Comparison of ENCODE assay signal across 8 cellular contexts in the genomic region with DNA sequence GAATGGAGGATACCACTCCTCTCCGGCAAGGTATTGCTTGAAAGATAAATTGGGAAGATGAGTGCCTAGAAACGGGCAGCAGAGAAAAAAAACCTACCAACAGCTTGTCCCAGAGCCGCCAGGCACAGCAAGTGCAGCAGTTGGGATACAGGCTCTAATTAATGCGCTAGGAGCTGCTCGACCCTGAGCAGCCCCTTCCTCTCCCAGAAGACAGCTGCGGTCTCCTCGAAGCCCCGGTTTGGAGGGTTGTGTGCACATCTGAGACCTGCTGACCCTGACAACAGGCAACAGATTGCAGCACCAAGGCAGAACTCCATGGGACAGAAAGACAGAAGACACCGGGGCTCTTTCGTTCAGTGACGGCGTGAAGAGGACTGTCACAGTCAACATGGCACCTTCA.
A peak's percentile ranks its signal among the peaks of the same experiment; 100 is the strongest.
DNase-seq lines count a peak whose midpoint lies in the region; ATAC-seq and TF ChIP-seq lines count a peak whose summit lies in the region.

No MANE protein-coding gene starts in this region.

- no peak overlapping the region for H3K9ac ChIP-seq in endocrine pancreas (ENCODE audit: control insufficient read depth, insufficient read depth, low read length)

- peaks cover 12% of the 10 kb centered on the region for H3K36me3 Mint-ChIP-seq in natural killer cell treated with Interleukin-12 subunit alpha and Interleukin-12 subunit beta and Interleukin-15 and Interleukin-18, amount 100 ng/mL, for 72 hours

- POLR2A ChIA-PET in A673 (lab: Charles Lee; ENCODE audit: low non-redundant PET): interaction anchor here (0.6 to 0.7 kb wide), 3 partner anchors 181 to 217 kb away, joined by 3 to 5 read pairs (median 3); no protein-coding TSS in a partner anchor
- POLR2A ChIA-PET in GM10248 (lab: Yijun Ruan, JAX): no interaction called here

- no peak for ATAC-seq in natural killer cell treated with Interleukin-12 subunit alpha and Interleukin-12 subunit beta and Interleukin-15 and Interleukin-18, amount 100 ng/mL, for 72 hours
- no peak for ATAC-seq in HG03469 (IDR thresholded peaks at IDR 0.05; ENCODE audit: unreplicated experiment)
- no peak for ATAC-seq in GM18867 (IDR thresholded peaks at IDR 0.05; ENCODE audit: unreplicated experiment)

- CTCF ChIA-PET in A673 (lab: Charles Lee) (interaction anchor here (0.6 to 1.1 kb wide), 3 partner anchors 77 to 511 kb away, joined by 3 read pairs; no protein-coding TSS in a partner anchor), GM10248 (lab: Yijun Ruan, JAX) (interaction anchor here (1.1 to 1.4 kb wide), 2 partner anchors 9 to 16 kb away, joined by 3 to 6 read pairs; no protein-coding TSS in a partner anchor)

- H3K27ac ChIP-seq in A673 (ENCODE audit: low read depth, low read length, poor library complexity, severe bottlenecking): peak overlapping the region; percentile 96

- peaks cover 28 to 40% of the 10 kb centered on the region in 2 donors for H3K27me3 Mint-ChIP-seq in natural killer cell treated with Interleukin-12 subunit alpha and Interleukin-12 subunit beta and Interleukin-15 and Interleukin-18, amount 100 ng/mL, for 72 hours

- peak overlapping the region; percentile 92 for H3K4me3 Mint-ChIP-seq in natural killer cell treated with Interleukin-12 subunit alpha and Interleukin-12 subunit beta and Interleukin-15 and Interleukin-18, amount 100 ng/mL, for 72 hours

- intact Hi-C loops in A673 (cut with micrococcal nuclease; ENCODE audit: unreplicated experiment): loop anchor here (1.0 to 10.0 kb wide), 4 partner anchors 66 to 374 kb away; a partner anchor contains a TSS

- H3K9me3 ChIP-seq in A673 (ENCODE audit: low read depth, low read length, poor library complexity, severe bottlenecking) (no peaks in the 10 kb centered on the region), endocrine pancreas (ENCODE audit: control insufficient read depth, low read length) (no peaks in the 10 kb centered on the region)

- peak overlapping the region; percentile 74 to 94 for H3K27ac Mint-ChIP-seq in natural killer cell treated with Interleukin-12 subunit alpha and Interleukin-12 subunit beta and Interleukin-15 and Interleukin-18, amount 100 ng/mL, for 72 hours

- peaks cover 33 to 34% of the 10 kb centered on the region in 2 donors for H3K4me1 Mint-ChIP-seq in natural killer cell treated with Interleukin-12 subunit alpha and Interleukin-12 subunit beta and Interleukin-15 and Interleukin-18, amount 100 ng/mL, for 72 hours (ENCODE audit: low read depth in 2 of 2)

- no peaks in the 10 kb centered on the region for H3K27me3 ChIP-seq in A673 (replicated peaks; ENCODE audit: insufficient read depth, low read depth, low read length, poor library complexity)
- no peaks in the 10 kb centered on the region for H3K27me3 ChIP-seq in endocrine pancreas (ENCODE audit: control insufficient read depth, insufficient read depth, low read length)

- H3K4me3 ChIP-seq in A673 (ENCODE audit: low read depth, low read length, poor library complexity, severe bottlenecking): peak overlapping the region; percentile 41
- peak overlapping the region; percentile 50 for H3K4me3 ChIP-seq in NB4 (ENCODE audit: low read depth, low read length)
- H3K4me3 ChIP-seq in endocrine pancreas (ENCODE audit: control insufficient read depth, insufficient read depth, low read length): peak overlapping the region; percentile 15

- no peak for TF ChIP-seq CTCF in A673 (conservative IDR thresholded peaks at IDR 0.05; ENCODE audit: low read depth, low read length)
- TF ChIP-seq CTCF in NB4 (IDR thresholded peaks at IDR 0.05; ENCODE audit: low read depth, low read length): no peak
- TF ChIP-seq CTCF in GM10248 (IDR thresholded peaks at IDR 0.05; ENCODE audit: control extremely low read depth, extremely low read depth, low read depth, missing control alignments): no peak

- DNase-seq in A673 (ENCODE audit: low spot score) (no peak), NB4 (ENCODE audit: low read depth) (peak; percentile 20), GM10248 (ENCODE audit: extremely low spot score) (no peak), GM19240 (ENCODE audit: insufficient read length, low spot score) (no peak)
- DNase-seq in natural killer cell treated with Interleukin-12 subunit alpha and Interleukin-12 subunit beta and Interleukin-15 and Interleukin-18, amount 100 ng/mL, for 72 hours (ENCODE audit: low spot score): no peak

- peaks cover 2% of the 10 kb centered on the region for H3K9me3 Mint-ChIP-seq in natural killer cell treated with Interleukin-12 subunit alpha and Interleukin-12 subunit beta and Interleukin-15 and Interleukin-18, amount 100 ng/mL, for 72 hours

- TF ChIP-seq POLR2A in NB4 (IDR thresholded peaks at IDR 0.05; ENCODE audit: extremely low read depth, insufficient read length): no peak

- peaks cover 80% of the 10 kb centered on the region for H3K4me1 ChIP-seq in A673 (ENCODE audit: insufficient read depth, low read length, poor library complexity, severe bottlenecking)
- no peaks in the 10 kb centered on the region for H3K4me1 ChIP-seq in endocrine pancreas (ENCODE audit: control insufficient read depth, insufficient read depth, low read length)

- TSS peak; percentile 96 for BruUV-seq in A673 (replicated peaks; lab: Mats Ljungman, UMichigan)

- H3K36me3 ChIP-seq in A673 (ENCODE audit: insufficient read depth, low read length, poor library complexity, severe bottlenecking) (no peaks in the 10 kb centered on the region), endocrine pancreas (ENCODE audit: control insufficient read depth, insufficient read depth, low read length) (no peaks in the 10 kb centered on the region)
